Comparison of ENCODE assay signal across 8 cellular contexts in the genomic region with DNA sequence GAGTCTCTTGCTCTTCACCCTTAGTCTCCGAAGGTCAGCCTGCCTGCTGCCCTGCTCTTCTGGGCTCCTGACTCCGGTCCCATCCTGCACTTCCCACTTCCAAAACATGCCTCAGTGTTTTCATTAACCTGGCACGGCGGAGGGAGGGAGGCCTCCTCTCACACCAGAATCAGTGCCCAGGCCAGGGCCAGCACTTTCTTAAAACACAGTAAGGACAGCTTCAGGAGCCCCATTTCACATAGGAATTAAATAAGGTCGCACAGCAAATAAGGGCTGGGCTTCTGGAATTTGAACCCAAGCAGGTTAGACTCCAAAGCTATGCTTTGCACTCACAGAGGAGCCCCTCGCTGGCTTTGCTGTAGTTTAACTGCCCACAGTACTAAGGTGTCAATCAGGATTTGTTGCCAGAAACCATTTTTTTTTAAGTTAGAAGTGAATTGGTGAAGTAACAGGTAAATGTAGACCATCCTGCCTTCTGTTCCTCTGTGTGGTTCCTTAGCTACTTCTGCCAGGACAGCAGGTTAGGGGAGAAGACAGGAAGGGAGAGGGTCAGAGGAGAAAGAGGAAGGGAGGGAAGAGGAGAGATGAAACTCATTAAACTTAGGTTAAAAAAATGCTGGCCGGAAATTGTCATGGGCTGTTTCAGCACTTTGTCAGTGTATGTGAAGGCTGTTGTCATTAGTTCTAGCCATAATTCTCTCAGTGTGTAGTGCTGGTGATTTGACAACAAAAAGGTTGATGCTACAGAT. TPM values are rescaled to one million over a fixed set of nuclear protein-coding genes. Genes with fewer than 3 reads are reported as not detected.
A peak's percentile ranks its signal among the peaks of the same experiment; 100 is the strongest.
DNase-seq lines count a peak whose midpoint lies in the region; TF ChIP-seq lines count a peak whose summit lies in the region.

No MANE protein-coding gene starts in this region.

- no peak for DNase-seq in activated CD4-positive, alpha-beta T cell treated with anti-CD3 and anti-CD28 coated beads, Interleukin-2, amount 10 ng/mL, durations not matched to agents 7 days and 5 days
- no peak for DNase-seq in activated CD4-positive, alpha-beta T cell treated with anti-CD3 and anti-CD28 coated beads, Interleukin-2, amount 50 U/mL, for 4 hours
- no peak for DNase-seq in astrocyte of the spinal cord (ENCODE audit: low read depth, low spot score)
- peak; percentile 50 for DNase-seq in medulla oblongata (ENCODE audit: extremely low spot score)
- DNase-seq in testis: no peak
- DNase-seq in stimulated activated CD4-positive, alpha-beta T cell treated with anti-CD3 and anti-CD28 coated beads, Interleukin-4, amount 100 ng/mL, for 4 hours: no peak
- no peak for DNase-seq in NCI-H748 (lab: John Stamatoyannopoulos, UW; ENCODE audit: unreplicated experiment)
- DNase-seq in NCI-H748 treated with DMSO at 0.1 percent for 48 hours (lab: John Stamatoyannopoulos, UW): no peak

- no peak for TF ChIP-seq POLR2A in testis (IDR thresholded peaks at IDR 0.05)

- CTCF ChIA-PET in activated CD4-positive, alpha-beta T cell treated with anti-CD3 and anti-CD28 coated beads, Interleukin-2, amount 10 ng/mL, durations not matched to agents 7 days and 5 days (lab: Charles Lee): no interaction called here

- no peaks in the 10 kb centered on the region for H3K9me3 ChIP-seq in testis

- H3K36me3 ChIP-seq in testis (ENCODE audit: low read depth, missing control alignments): no peaks in the 10 kb centered on the region

- 55 to 63% methylated on average over 7 of the region's 7 CpGs for WGBS in testis, 2 donors

- no peaks in the 10 kb centered on the region for H3K27me3 Mint-ChIP-seq in activated CD4-positive, alpha-beta T cell treated with anti-CD3 and anti-CD28 coated beads, Interleukin-2, amount 10 ng/mL, durations not matched to agents 7 days and 5 days

- H3K27me3 ChIP-seq in testis: no peaks in the 10 kb centered on the region

- TF ChIP-seq CTCF in astrocyte of the spinal cord (IDR thresholded peaks at IDR 0.05; ENCODE audit: low read depth, low read length): no peak
- TF ChIP-seq CTCF in testis (IDR thresholded peaks at IDR 0.05): no peak

- peak overlapping the region; percentile 35 for H3K4me3 Mint-ChIP-seq in activated CD4-positive, alpha-beta T cell treated with anti-CD3 and anti-CD28 coated beads, Interleukin-2, amount 10 ng/mL, durations not matched to agents 7 days and 5 days

- H3K36me3 Mint-ChIP-seq in activated CD4-positive, alpha-beta T cell treated with anti-CD3 and anti-CD28 coated beads, Interleukin-2, amount 10 ng/mL, durations not matched to agents 7 days and 5 days (ENCODE audit: low read depth): peaks cover 12% of the 10 kb centered on the region

- in situ Hi-C loops in astrocyte of the spinal cord (cut with HindIII; ENCODE audit: low sequenced_read_pairs): no loop called here

- H3K4me1 ChIP-seq in testis: peaks cover 40% of the 10 kb centered on the region

- H3K4me1 Mint-ChIP-seq in activated CD4-positive, alpha-beta T cell treated with anti-CD3 and anti-CD28 coated beads, Interleukin-2, amount 10 ng/mL, durations not matched to agents 7 days and 5 days: peaks cover 19% of the 10 kb centered on the region

- H3K9me3 Mint-ChIP-seq in activated CD4-positive, alpha-beta T cell treated with anti-CD3 and anti-CD28 coated beads, Interleukin-2, amount 10 ng/mL, durations not matched to agents 7 days and 5 days: peaks cover 3% of the 10 kb centered on the region

- intact Hi-C loops in testis (cut with DNase I; ENCODE audit: low total_unique reads): no loop called here

- POLR2A ChIA-PET in activated CD4-positive, alpha-beta T cell treated with anti-CD3 and anti-CD28 coated beads, Interleukin-2, amount 10 ng/mL, durations not matched to agents 7 days and 5 days (lab: Charles Lee): no interaction called here

- H3K4me3 ChIP-seq in astrocyte of the spinal cord (ENCODE audit: low read depth, low read length) (peak overlapping the region; percentile 49), testis (peak overlapping the region; percentile 75 to 82)

- H3K27ac Mint-ChIP-seq in activated CD4-positive, alpha-beta T cell treated with anti-CD3 and anti-CD28 coated beads, Interleukin-2, amount 10 ng/mL, durations not matched to agents 7 days and 5 days: no peak overlapping the region

- H3K27ac ChIP-seq in testis: peak overlapping the region; percentile 14 to 83

RNA-seq across cellular contexts. Expression of a gene that starts 1.1 kb away (rescaled TPM):
- under 1 TPM; 0.42 to 0.52 TPM for total RNA-seq in activated CD4-positive, alpha-beta T cell treated with anti-CD3 and anti-CD28 coated beads, Interleukin-2, amount 10 ng/mL, durations not matched to agents 7 days and 5 days
- total RNA-seq in testis: 10 to 100 TPM; 53.1 to 68.1 TPM
- 28.2 TPM for polyA plus RNA-seq in testis (ENCODE audit: insufficient read depth, low read depth, low replicate concordance)

RNA-seq across cellular contexts. Expression of a gene that starts 18.0 kb away (rescaled TPM):
- total RNA-seq in activated CD4-positive, alpha-beta T cell treated with anti-CD3 and anti-CD28 coated beads, Interleukin-2, amount 10 ng/mL, durations not matched to agents 7 days and 5 days: under 1 TPM; 0.22 to 0.33 TPM
- total RNA-seq in testis: 10 to 100 TPM; 33.1 to 84.9 TPM
- polyA plus RNA-seq in testis (ENCODE audit: insufficient read depth, low read depth, low replicate concordance): 29.1 TPM

RNA-seq across cellular contexts. Expression of a gene that starts 40.1 kb away (rescaled TPM):
- 10 to 100 TPM; 26.9 to 29.7 TPM for total RNA-seq in activated CD4-positive, alpha-beta T cell treated with anti-CD3 and anti-CD28 coated beads, Interleukin-2, amount 10 ng/mL, durations not matched to agents 7 days and 5 days
- 10 to 100 TPM; 12.6 TPM for total RNA-seq in testis
- polyA plus RNA-seq in testis (ENCODE audit: insufficient read depth, low read depth, low replicate concordance): 12.6 TPM

RNA-seq across cellular contexts. Expression of a gene that starts 49.5 kb away (rescaled TPM):
- not detected for total RNA-seq in activated CD4-positive, alpha-beta T cell treated with anti-CD3 and anti-CD28 coated beads, Interleukin-2, amount 10 ng/mL, durations not matched to agents 7 days and 5 days
- 1 to 10 TPM; 1.5 to 8.7 TPM for total RNA-seq in testis
- 3.0 TPM for polyA plus RNA-seq in testis (ENCODE audit: insufficient read depth, low read depth, low replicate concordance)

Comparison
In these comparisons a context has a peak if more than half of its experiments do, and no peak if none do; other contexts are left out.
1. RNA of a gene that starts 1.1 kb away (total RNA-seq): 53.1 to 68.1 TPM in testis; 0.42 to 0.52 TPM in activated CD4-positive, alpha-beta T cell treated with anti-CD3 and anti-CD28 coated beads, Interleukin-2, amount 10 ng/mL, durations not matched to agents 7 days and 5 days; every median in the first group is over 10 times any median in the second.
2. RNA of a gene that starts 18.0 kb away (total RNA-seq): 33.1 to 84.9 TPM in testis; 0.22 to 0.33 TPM in activated CD4-positive, alpha-beta T cell treated with anti-CD3 and anti-CD28 coated beads, Interleukin-2, amount 10 ng/mL, durations not matched to agents 7 days and 5 days; every median in the first group is over 10 times any median in the second.